In the genomic region with DNA sequence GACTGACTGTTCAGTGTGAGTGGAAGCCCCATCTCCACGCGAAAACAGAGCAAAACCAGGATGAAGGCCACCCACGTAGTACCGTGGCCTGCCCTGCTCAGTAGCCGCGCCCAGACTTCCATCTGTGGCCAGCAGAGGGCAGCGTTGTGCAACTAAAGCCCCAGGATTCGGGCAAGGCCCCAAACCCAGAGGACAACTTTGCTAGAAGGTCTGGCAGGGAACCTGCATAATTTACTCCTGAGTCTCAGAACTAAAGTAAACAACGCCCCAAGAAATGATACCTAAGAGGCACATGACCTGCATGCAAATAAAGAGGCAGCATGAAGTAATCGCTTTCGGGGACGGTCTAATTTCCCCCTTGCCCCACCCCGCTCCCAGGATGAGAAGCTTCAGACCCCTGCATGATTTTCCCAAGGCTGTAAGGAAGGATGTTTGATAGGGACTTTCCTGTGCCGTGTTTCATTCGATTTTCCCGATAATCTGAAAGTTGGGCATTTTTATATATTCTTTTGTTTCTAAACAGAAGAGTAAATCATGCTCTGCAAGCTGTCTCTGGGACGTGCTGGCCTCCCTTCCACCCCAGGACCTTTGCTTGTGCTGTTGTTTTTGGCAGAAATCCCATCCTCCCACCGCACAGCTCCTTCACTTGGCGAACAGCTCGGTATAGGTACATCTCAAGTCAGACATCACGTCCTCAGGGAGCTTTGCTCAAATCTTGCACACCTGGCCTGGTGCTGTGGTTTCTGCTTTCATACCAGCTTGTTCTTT, we compare ENCODE assay signal across 8 cellular contexts. TPM values are rescaled to one million over a fixed set of nuclear protein-coding genes. Genes with fewer than 3 reads are reported as not detected.
DNase-seq lines count a peak whose midpoint lies in the region; ATAC-seq, FAIRE-seq and TF ChIP-seq lines count a peak whose summit lies in the region.

No MANE protein-coding gene starts in this region.

- no peaks in the 10 kb centered on the region for H3K36me3 Mint-ChIP-seq in chondrocyte (ENCODE audit: low read depth)

- no peaks in the 10 kb centered on the region for H3K27me3 ChIP-seq in left lung

- no peaks in the 10 kb centered on the region for H3K9me3 ChIP-seq in left lung

- peak; percentile 86 for DNase-seq in HEK293T (ENCODE audit: extremely low spot score)
- DNase-seq in NCI-H2171 (lab: John Stamatoyannopoulos, UW) = peak; percentile 29
- peak; percentile 64 to 84 for DNase-seq in activated CD4-positive, alpha-beta T cell treated with anti-CD3 and anti-CD28 coated beads for 4 hours
- DNase-seq in chondrocyte (ENCODE audit: low spot score) = no peak
- DNase-seq in left lung = peak; percentile 65 to 95
- peak; percentile 84 for DNase-seq in stimulated activated CD4-positive, alpha-beta T cell treated with anti-CD3 and anti-CD28 coated beads, Interleukin-4, amount 100 ng/mL, for 24 hours

- peaks cover 6% of the 10 kb centered on the region for H3K27me3 Mint-ChIP-seq in chondrocyte (ENCODE audit: low read depth)

- no peaks in the 10 kb centered on the region for H3K36me3 ChIP-seq in left lung

- peak; percentile 21 for FAIRE-seq in G401.6 (lab: Jason Lieb, UNC)

- POLR2A ChIA-PET in HEK293T (lab: Yijun Ruan, JAX) = no interaction called here

- ATAC-seq in left lung (peak; percentile 99), GM21825 (IDR thresholded peaks at IDR 0.05; ENCODE audit: unreplicated experiment) (no peak)

- CTCF ChIA-PET in HEK293T (lab: Yijun Ruan, JAX) = interaction anchor here (0.6 to 0.9 kb wide), 4 partner anchors 10 to 130 kb away, joined by 3 to 4 read pairs (median 3); no protein-coding TSS in a partner anchor

- no peak overlapping the region for H3K27ac ChIP-seq in left lung

- TF ChIP-seq CTCF in chondrocyte (IDR thresholded peaks at IDR 0.05) (peak; percentile 95), left lung (IDR thresholded peaks at IDR 0.05) (peak; percentile 61 to 95)

- no peak overlapping the region for H3K4me3 Mint-ChIP-seq in chondrocyte (ENCODE audit: unreplicated experiment)

- no peaks in the 10 kb centered on the region for H3K9me3 Mint-ChIP-seq in chondrocyte (ENCODE audit: low read depth)

- no peak overlapping the region for H3K4me3 ChIP-seq in left lung

- H3K4me1 ChIP-seq in left lung = peaks cover 0 to 8% of the 10 kb centered on the region in 2 donors

- H3K4me1 Mint-ChIP-seq in chondrocyte (ENCODE audit: low read depth) = peaks cover 6% of the 10 kb centered on the region

- intact Hi-C loops in left lung (cut with DNase I) = no loop called here

- H3K27ac Mint-ChIP-seq in chondrocyte (ENCODE audit: unreplicated experiment) = no peak overlapping the region

TF ChIP-seq in HEK293T, 16 proteins besides CTCF, POLR2A, EP300 and RAD21:
- TF ChIP-seq L3MBTL2 (conservative IDR thresholded peaks at IDR 0.05) (no peak), CTBP1 (IDR thresholded peaks at IDR 0.05; ENCODE audit: borderline replicate concordance) (no peak), HDGF (IDR thresholded peaks at IDR 0.05; ENCODE audit: borderline replicate concordance) (no peak), LEF1 (IDR thresholded peaks at IDR 0.05; ENCODE audit: borderline replicate concordance) (no peak), BHLHE40 (IDR thresholded peaks at IDR 0.05; ENCODE audit: borderline replicate concordance) (no peak), SUZ12 (IDR thresholded peaks at IDR 0.05) (no peak), FOXM1 (IDR thresholded peaks at IDR 0.05; ENCODE audit: borderline replicate concordance) (no peak)

RNA-seq across cellular contexts. Expression of a gene that starts 18.6 kb away (rescaled TPM):
- 88.4 to 106 TPM (median 88.8 TPM) in 3 replicates for total RNA-seq in chondrocyte
- 100 to 1,000 TPM; 118 TPM for total RNA-seq in left lung
